ENCODE assay signal across 8 cellular contexts in the genomic region with DNA sequence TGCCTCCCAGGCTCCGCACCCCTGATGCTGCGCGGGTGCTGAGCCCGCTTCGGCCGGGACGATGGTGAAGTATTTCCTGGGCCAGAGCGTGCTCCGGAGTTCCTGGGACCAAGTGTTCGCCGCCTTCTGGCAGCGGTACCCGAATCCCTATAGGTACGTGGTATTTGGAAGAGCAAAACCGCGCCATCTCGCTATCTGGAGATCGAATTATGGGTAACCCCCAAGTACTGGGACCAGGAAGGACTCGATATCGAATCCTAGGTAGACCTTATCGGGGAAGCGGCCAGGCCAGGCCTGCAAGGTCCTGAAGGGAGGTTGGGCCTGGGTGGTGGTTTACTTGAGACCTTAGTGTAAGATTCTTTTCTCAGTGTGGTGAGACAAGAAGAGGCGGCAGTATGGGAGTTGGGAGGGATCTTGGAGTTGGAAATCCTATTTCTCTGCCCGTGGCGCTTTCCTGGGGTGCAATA. TPM values are rescaled to one million over a fixed set of nuclear protein-coding genes. Genes with fewer than 3 reads are reported as not detected.
DNase-seq lines count a peak whose midpoint lies in the region; ATAC-seq and TF ChIP-seq lines count a peak whose summit lies in the region.

No MANE protein-coding gene starts in this region.

- peak; percentile 58 for DNase-seq in DMS 273 (lab: John Stamatoyannopoulos, UW; ENCODE audit: unreplicated experiment)
- DNase-seq in DMS 273 treated with DMSO at 0.1 percent for 48 hours (lab: John Stamatoyannopoulos, UW), result no peak
- DNase-seq in Peyer's patch, result no peak
- no peak for DNase-seq in esophagus squamous epithelium (lab: John Stamatoyannopoulos, UW)
- DNase-seq in ovary, result no peak
- no peak for DNase-seq in NOMO-1 (lab: John Stamatoyannopoulos, UW; ENCODE audit: unreplicated experiment in 2 of 2)
- no peak for DNase-seq in stimulated activated CD4-positive, alpha-beta T cell treated with anti-CD3 and anti-CD28 coated beads, Interleukin-2, amount 100 ng/mL, for 48 hours

- H3K9me3 ChIP-seq in Peyer's patch (no peaks in the 10 kb centered on the region), esophagus squamous epithelium (no peaks in the 10 kb centered on the region), ovary (no peaks in the 10 kb centered on the region)

- no peak for TF ChIP-seq EP300 in ovary (IDR thresholded peaks at IDR 0.05)

- peak overlapping the region; percentile 76 to 96 (median 84) for H3K4me3 ChIP-seq in Peyer's patch
- peak overlapping the region; percentile 76 to 100 (median 95) for H3K4me3 ChIP-seq in esophagus squamous epithelium
- peak overlapping the region; percentile 90 for H3K4me3 ChIP-seq in ovary

- H3K27me3 ChIP-seq in Peyer's patch (no peaks in the 10 kb centered on the region), esophagus squamous epithelium (no peaks in the 10 kb centered on the region), ovary (no peaks in the 10 kb centered on the region)

- intact Hi-C loops in esophagus squamous epithelium (cut with DNase I) (no loop called here), ovary (cut with DNase I) (loop anchor here in 3 of 4 donors (10.0 kb wide), 1 partner anchor 189 kb away; no protein-coding TSS in a partner anchor)

- no peak for ATAC-seq in GM21515 (IDR thresholded peaks at IDR 0.05; ENCODE audit: unreplicated experiment)

- 0 to 4% methylated on average over 5 to 7 of the region's 25 CpGs for WGBS in esophagus squamous epithelium, 2 donors
- 0 to 1% (median 1%) methylated on average over 17 to 25 of the region's 25 CpGs for WGBS in ovary, 3 donors

- no peak for TF ChIP-seq POLR2A in Peyer's patch (IDR thresholded peaks at IDR 0.05)
- TF ChIP-seq POLR2A in esophagus squamous epithelium (IDR thresholded peaks at IDR 0.05), result peak in 1 of 4 donors; percentile 1
- TF ChIP-seq POLR2A in ovary (IDR thresholded peaks at IDR 0.05), result no peak

- TF ChIP-seq CTCF in Peyer's patch (IDR thresholded peaks at IDR 0.05), result no peak
- no peak for TF ChIP-seq CTCF in esophagus squamous epithelium (IDR thresholded peaks at IDR 0.05)
- TF ChIP-seq CTCF in ovary (IDR thresholded peaks at IDR 0.05), result no peak

- H3K36me3 ChIP-seq in Peyer's patch, result peaks cover 0 to 25% (median 0%) of the 10 kb centered on the region in 3 donors
- peaks cover 5 to 44% (median 8%) of the 10 kb centered on the region in 3 donors for H3K36me3 ChIP-seq in esophagus squamous epithelium
- H3K36me3 ChIP-seq in ovary, result no peaks in the 10 kb centered on the region

- peak overlapping the region; percentile 85 to 92 (median 90) for H3K27ac ChIP-seq in Peyer's patch
- peak overlapping the region; percentile 90 to 98 (median 92) for H3K27ac ChIP-seq in esophagus squamous epithelium
- H3K27ac ChIP-seq in ovary, result peak overlapping the region; percentile 0 to 64

- H3K4me1 ChIP-seq in Peyer's patch (peaks cover 3 to 58% (median 33%) of the 10 kb centered on the region in 4 donors), esophagus squamous epithelium (peaks cover 58 to 88% (median 58%) of the 10 kb centered on the region in 3 donors), ovary (ENCODE audit: insufficient read depth) (peaks cover 16% of the 10 kb centered on the region)

RNA-seq across cellular contexts. Expression of a gene that starts 0.4 kb away (rescaled TPM):
- 100 to 1,000 TPM in 3 of 4 donors, 10 to 100 TPM in 1; 55.3 to 215 (median 132) TPM for total RNA-seq in Peyer's patch
- 100 to 1,000 TPM in 2 of 4 donors, 10 to 100 TPM in 2; 88.7 to 184 (median 108) TPM for total RNA-seq in esophagus squamous epithelium
- total RNA-seq in ovary, result 10 to 100 TPM; 42.8 to 96.8 (median 74.6) TPM
- polyA plus RNA-seq in ovary, result 10 to 100 TPM; 65.0 to 77.6 TPM

RNA-seq across cellular contexts. Expression of a gene that starts 0.4 kb away (rescaled TPM):
- 10 to 100 TPM; 37.0 to 58.6 (median 46.3) TPM for total RNA-seq in Peyer's patch
- total RNA-seq in esophagus squamous epithelium, result 10 to 100 TPM; 24.0 to 74.4 (median 49.8) TPM
- 10 to 100 TPM; 23.3 to 40.4 (median 26.8) TPM for total RNA-seq in ovary
- 10 to 100 TPM; 17.0 to 40.4 TPM for polyA plus RNA-seq in ovary

RNA-seq across cellular contexts. Expression of a gene that starts 7.7 kb away (rescaled TPM):
- total RNA-seq in Peyer's patch (10 to 100 TPM in 3 of 4 donors, 1 to 10 TPM in 1; 6.8 to 25.8 (median 18.5) TPM), esophagus squamous epithelium (10 to 100 TPM in 2 of 4 donors, 1 to 10 TPM in 2; 7.4 to 15.3 (median 9.5) TPM), ovary (1 to 10 TPM; 3.2 to 9.8 (median 6.2) TPM)
- polyA plus RNA-seq in ovary, result 1 to 10 TPM in 1 of 2 donors, under 1 TPM in 1; 0.30 to 6.0 TPM

RNA-seq across cellular contexts. Expression of a gene that starts 47.5 kb away (rescaled TPM):
- total RNA-seq in Peyer's patch (100 to 1,000 TPM; 193 to 321 (median 268) TPM), esophagus squamous epithelium (100 to 1,000 TPM; 225 to 384 (median 257) TPM), ovary (100 to 1,000 TPM in 2 of 7 donors, 10 to 100 TPM in 5; 63.5 to 154 (median 93.5) TPM)
- 100 to 1,000 TPM in 1 of 2 donors, 10 to 100 TPM in 1; 85.0 to 142 TPM for polyA plus RNA-seq in ovary

RNA-seq across cellular contexts. Expression of a gene that starts 53.8 kb away (rescaled TPM):
- total RNA-seq in Peyer's patch, result 10 to 100 TPM; 19.4 to 41.0 (median 23.3) TPM
- 10 to 100 TPM; 32.7 to 37.8 (median 34.8) TPM for total RNA-seq in esophagus squamous epithelium
- total RNA-seq in ovary, result 10 to 100 TPM in 1 of 7 donors, 1 to 10 TPM in 6; 4.0 to 27.0 (median 8.0) TPM
- 1 to 10 TPM in 1 of 2 donors, under 1 TPM in 1; 0.73 to 6.2 TPM for polyA plus RNA-seq in ovary

Comparison
In these comparisons a context has a peak if more than half of its experiments do, and no peak if none do; other contexts are left out.
1. H3K27ac ChIP-seq: peak in every context shown above with its lines; median percentile 92 in esophagus squamous epithelium; 90 in Peyer's patch; 32 in ovary.